ENCODE assay signal across 1 cellular context in genomic region chr15:61656391-61656790, GRCh38.
TF ChIP-seq lines count a peak whose summit lies in the region.

No MANE protein-coding gene starts in this region.

TF ChIP-seq in GM23338, 12 proteins besides CTCF, POLR2A, EP300 and RAD21 (continued from another document):
- TF ChIP-seq, protein P1, sequence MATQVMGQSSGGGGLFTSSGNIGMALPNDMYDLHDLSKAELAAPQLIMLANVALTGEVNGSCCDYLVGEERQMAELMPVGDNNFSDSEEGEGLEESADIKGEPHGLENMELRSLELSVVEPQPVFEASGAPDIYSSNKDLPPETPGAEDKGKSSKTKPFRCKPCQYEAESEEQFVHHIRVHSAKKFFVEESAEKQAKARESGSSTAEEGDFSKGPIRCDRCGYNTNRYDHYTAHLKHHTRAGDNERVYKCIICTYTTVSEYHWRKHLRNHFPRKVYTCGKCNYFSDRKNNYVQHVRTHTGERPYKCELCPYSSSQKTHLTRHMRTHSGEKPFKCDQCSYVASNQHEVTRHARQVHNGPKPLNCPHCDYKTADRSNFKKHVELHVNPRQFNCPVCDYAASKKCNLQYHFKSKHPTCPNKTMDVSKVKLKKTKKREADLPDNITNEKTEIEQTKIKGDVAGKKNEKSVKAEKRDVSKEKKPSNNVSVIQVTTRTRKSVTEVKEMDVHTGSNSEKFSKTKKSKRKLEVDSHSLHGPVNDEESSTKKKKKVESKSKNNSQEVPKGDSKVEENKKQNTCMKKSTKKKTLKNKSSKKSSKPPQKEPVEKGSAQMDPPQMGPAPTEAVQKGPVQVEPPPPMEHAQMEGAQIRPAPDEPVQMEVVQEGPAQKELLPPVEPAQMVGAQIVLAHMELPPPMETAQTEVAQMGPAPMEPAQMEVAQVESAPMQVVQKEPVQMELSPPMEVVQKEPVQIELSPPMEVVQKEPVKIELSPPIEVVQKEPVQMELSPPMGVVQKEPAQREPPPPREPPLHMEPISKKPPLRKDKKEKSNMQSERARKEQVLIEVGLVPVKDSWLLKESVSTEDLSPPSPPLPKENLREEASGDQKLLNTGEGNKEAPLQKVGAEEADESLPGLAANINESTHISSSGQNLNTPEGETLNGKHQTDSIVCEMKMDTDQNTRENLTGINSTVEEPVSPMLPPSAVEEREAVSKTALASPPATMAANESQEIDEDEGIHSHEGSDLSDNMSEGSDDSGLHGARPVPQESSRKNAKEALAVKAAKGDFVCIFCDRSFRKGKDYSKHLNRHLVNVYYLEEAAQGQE (IDR thresholded peaks at IDR 0.05; ENCODE audit: unreplicated experiment) = no peak
- TF ChIP-seq ZNF462 (CRISPR knock-in tag; IDR thresholded peaks at IDR 0.05) = no peak
- TF ChIP-seq NANOG (IDR thresholded peaks at IDR 0.05; ENCODE audit: borderline replicate concordance) = no peak
- no peak for TF ChIP-seq CREB1 (CRISPR knock-in tag; IDR thresholded peaks at IDR 0.05; ENCODE audit: low read depth)
- TF ChIP-seq ZNF331 (CRISPR knock-in tag; IDR thresholded peaks at IDR 0.05; ENCODE audit: low read depth) = no peak
- no peak for TF ChIP-seq POLR2AphosphoS5 (IDR thresholded peaks at IDR 0.05; ENCODE audit: low read depth)
- TF ChIP-seq EZH2 (IDR thresholded peaks at IDR 0.05; ENCODE audit: low read depth, unreplicated experiment) = no peak
- TF ChIP-seq STAT1 (IDR thresholded peaks at IDR 0.05; ENCODE audit: unreplicated experiment) = no peak
- TF ChIP-seq ZNF114 (CRISPR knock-in tag; IDR thresholded peaks at IDR 0.05) = no peak
- no peak for TF ChIP-seq EZH2phosphoT487 (IDR thresholded peaks at IDR 0.05; ENCODE audit: unreplicated experiment)
TF ChIP-seq in GM23338: peak in this region for 0.
